Comparison of ENCODE assay signal across 18 cellular contexts in the genomic region with DNA sequence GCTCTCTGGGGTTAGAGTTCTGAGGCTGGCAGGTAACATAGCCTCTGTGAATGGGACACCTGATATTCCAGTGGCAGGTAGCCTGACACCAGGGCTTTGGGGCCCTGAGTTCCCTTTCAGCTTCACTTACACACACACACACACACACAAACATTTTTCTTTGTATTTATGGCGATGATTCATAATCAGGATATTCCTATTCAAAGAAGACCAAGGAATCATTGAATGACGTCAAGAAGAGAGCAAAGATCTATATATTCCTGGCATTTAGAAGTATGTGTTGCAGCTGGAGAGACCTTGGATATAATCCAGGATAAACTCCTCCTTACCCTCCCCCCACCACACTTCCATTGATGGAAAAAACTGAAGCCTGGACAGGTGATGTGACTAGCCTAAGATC. TPM values are rescaled to one million over a fixed set of nuclear protein-coding genes. Genes with fewer than 3 reads are reported as not detected.
"Had no signal": no experiment of that assay in that cellular context is flagged by ENCODE, and none has a peak within 500 bp of the region (broad histone marks: within the 10 kb centered on the region; RNA-seq: fewer than 3 reads in every experiment).

No MANE protein-coding gene starts in this region.

- ATAC-seq: gastroesophageal sphincter; naive thymus-derived CD8-positive, alpha-beta T cell; right lobe of liver had no signal

- H3K4me1 ChIP-seq: gastroesophageal sphincter, right lobe of liver, suprapubic skin, transverse colon, uterus had no signal

- DNase-seq: activated CD4-positive, CD25-positive, alpha-beta regulatory T cell; activated naive CD4-positive, alpha-beta T cell treated with anti-CD3 and anti-CD28 coated beads for 36 hours; activated T-cell treated with anti-CD3 and anti-CD28 coated beads, Interleukin-2, amount 50 U/mL, for 24 hours; anterior cingulate cortex; effector memory CD4-positive, alpha-beta T cell; naive thymus-derived CD8-positive, alpha-beta T cell; ovary; right lobe of liver; stimulated activated CD4-positive, alpha-beta T cell treated with anti-CD3 and anti-CD28 coated beads, Interleukin-4, amount 100 ng/mL, for 1 hour; T-helper 1 cell; T-helper 9 cell; transverse colon; uterus had no signal

- H3K27ac ChIP-seq: gastroesophageal sphincter, ovary, right lobe of liver, suprapubic skin, transverse colon, uterus had no signal

- H3K4me3 ChIP-seq: gastroesophageal sphincter, ovary, right lobe of liver, smooth muscle cell, suprapubic skin, transverse colon, uterus had no signal

- H3K27me3 ChIP-seq: gastroesophageal sphincter, ovary, right lobe of liver, suprapubic skin, uterus had no signal

- H3K36me3 ChIP-seq: gastroesophageal sphincter, ovary, right lobe of liver, suprapubic skin, transverse colon, uterus had no signal

- H3K9me3 ChIP-seq: gastroesophageal sphincter, uterus had no signal

RNA-seq across cellular contexts. Expression of a gene that starts 7.9 kb away (rescaled TPM):
- total RNA-seq: activated CD8-positive, alpha-beta T cell treated with anti-CD3 and anti-CD28 coated beads for 36 hours; activated naive CD4-positive, alpha-beta T cell treated with anti-CD3 and anti-CD28 coated beads for 36 hours; activated T-helper 2 cell treated with anti-CD3 and anti-CD28 coated beads, Interferon-gamma antibody, Interleukin-2, Interleukin-4, amounts not matched to agents 10 μg/mL and 5 μg/mL and 100 μg/mL, durations not matched to agents 14 hours and 24 hours and 36 hours; naive thymus-derived CD8-positive, alpha-beta T cell had no signal
